In the genomic region with DNA sequence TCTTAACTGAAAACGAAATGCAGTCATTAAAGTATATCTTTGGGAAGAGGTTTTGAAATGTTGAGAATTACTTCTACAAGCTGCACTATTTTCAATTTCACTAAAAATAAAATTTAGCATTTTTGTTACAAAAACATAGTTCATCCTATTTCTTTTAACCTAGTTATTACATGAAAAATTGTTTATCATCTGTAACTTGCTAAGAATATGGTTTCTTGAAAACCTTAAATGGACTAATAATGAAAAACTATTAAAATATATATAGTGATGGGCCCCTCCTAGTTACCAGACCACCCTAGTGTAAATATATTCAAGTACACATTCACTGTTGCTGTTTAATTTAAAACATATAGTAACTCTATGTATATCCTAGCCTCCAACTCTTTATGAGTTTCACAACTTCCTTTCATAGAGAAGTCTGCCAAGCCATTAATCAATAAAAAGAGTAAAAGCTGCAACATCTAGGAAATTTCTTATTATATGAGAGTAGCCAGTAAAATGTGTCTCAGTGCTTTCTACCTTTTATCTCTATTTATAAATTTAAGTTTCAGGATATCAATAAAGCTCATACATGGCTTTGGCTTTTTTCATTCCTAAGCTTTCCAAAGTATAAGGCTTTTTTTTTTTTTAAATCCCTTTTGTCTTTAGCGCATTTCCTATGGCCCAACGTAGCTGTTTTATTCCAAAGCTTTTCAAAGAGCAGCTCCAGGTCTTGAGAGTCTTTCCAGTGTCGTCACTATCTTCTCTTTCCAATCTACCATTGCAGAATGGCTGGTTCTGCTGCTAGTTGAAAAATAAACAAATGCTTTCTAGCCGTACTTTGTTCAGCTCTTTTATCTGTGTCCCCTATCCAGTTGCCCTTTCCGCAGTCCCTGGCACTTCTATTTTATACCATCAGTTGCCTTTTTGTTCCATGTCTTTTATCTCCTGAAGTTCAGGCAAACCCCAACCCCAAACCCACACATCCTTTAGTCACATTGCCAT, we compare ENCODE assay signal across 1 cellular context.
TF ChIP-seq lines count a peak whose summit lies in the region.

No MANE protein-coding gene starts in this region.

TF ChIP-seq in GM12878, 131 proteins besides CTCF, POLR2A, EP300 and RAD21 (continued from another document):
- TF ChIP-seq EGR1 (IDR thresholded peaks at IDR 0.05; ENCODE audit: borderline replicate concordance in 1 of 2, low read depth in 2 of 2, low read length in 2 of 2), result no peak
- TF ChIP-seq, protein P1, sequence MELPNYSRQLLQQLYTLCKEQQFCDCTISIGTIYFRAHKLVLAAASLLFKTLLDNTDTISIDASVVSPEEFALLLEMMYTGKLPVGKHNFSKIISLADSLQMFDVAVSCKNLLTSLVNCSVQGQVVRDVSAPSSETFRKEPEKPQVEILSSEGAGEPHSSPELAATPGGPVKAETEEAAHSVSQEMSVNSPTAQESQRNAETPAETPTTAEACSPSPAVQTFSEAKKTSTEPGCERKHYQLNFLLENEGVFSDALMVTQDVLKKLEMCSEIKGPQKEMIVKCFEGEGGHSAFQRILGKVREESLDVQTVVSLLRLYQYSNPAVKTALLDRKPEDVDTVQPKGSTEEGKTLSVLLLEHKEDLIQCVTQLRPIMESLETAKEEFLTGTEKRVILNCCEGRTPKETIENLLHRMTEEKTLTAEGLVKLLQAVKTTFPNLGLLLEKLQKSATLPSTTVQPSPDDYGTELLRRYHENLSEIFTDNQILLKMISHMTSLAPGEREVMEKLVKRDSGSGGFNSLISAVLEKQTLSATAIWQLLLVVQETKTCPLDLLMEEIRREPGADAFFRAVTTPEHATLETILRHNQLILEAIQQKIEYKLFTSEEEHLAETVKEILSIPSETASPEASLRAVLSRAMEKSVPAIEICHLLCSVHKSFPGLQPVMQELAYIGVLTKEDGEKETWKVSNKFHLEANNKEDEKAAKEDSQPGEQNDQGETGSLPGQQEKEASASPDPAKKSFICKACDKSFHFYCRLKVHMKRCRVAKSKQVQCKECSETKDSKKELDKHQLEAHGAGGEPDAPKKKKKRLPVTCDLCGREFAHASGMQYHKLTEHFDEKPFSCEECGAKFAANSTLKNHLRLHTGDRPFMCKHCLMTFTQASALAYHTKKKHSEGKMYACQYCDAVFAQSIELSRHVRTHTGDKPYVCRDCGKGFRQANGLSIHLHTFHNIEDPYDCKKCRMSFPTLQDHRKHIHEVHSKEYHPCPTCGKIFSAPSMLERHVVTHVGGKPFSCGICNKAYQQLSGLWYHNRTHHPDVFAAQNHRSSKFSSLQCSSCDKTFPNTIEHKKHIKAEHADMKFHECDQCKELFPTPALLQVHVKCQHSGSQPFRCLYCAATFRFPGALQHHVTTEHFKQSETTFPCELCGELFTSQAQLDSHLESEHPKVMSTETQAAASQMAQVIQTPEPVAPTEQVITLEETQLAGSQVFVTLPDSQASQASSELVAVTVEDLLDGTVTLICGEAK (IDR thresholded peaks at IDR 0.05; ENCODE audit: borderline replicate concordance), result peak; percentile 34; the same call in 1 of the 2 replicates
- TF ChIP-seq ZBTB4 (CRISPR knock-in tag; IDR thresholded peaks at IDR 0.05), result no peak
- peak; percentile 93; the same call in 1 of the 2 replicates for TF ChIP-seq WRNIP1 (IDR thresholded peaks at IDR 0.05; ENCODE audit: borderline replicate concordance, low read depth, low read length)
- TF ChIP-seq SPI1 (IDR thresholded peaks at IDR 0.05; ENCODE audit: borderline replicate concordance, insufficient read depth, low read depth, low read length), result no peak
- TF ChIP-seq CBX3 (IDR thresholded peaks at IDR 0.05; ENCODE audit: borderline replicate concordance, low read depth), result no peak
- TF ChIP-seq POLR2AphosphoS2 (IDR thresholded peaks at IDR 0.05; ENCODE audit: low read depth, low read length), result peak; percentile 20; the same call in 1 of the 2 replicates
- TF ChIP-seq SUZ12 (IDR thresholded peaks at IDR 0.05; ENCODE audit: unreplicated experiment), result no peak
- no peak for TF ChIP-seq RFX5 (IDR thresholded peaks at IDR 0.05; ENCODE audit: low read depth, low read length)
- TF ChIP-seq HDAC2 (IDR thresholded peaks at IDR 0.05), result no peak
- peak; percentile 7 for TF ChIP-seq SKIL (IDR thresholded peaks at IDR 0.05; ENCODE audit: low read depth, poor library complexity, severe bottlenecking)
- no peak for TF ChIP-seq GABPA (IDR thresholded peaks at IDR 0.05; ENCODE audit: low read depth)
- TF ChIP-seq NFIC (IDR thresholded peaks at IDR 0.05; ENCODE audit: low read depth, low read length), result no peak
- no peak for TF ChIP-seq NR2C1 (IDR thresholded peaks at IDR 0.05)
- TF ChIP-seq, protein P2, sequence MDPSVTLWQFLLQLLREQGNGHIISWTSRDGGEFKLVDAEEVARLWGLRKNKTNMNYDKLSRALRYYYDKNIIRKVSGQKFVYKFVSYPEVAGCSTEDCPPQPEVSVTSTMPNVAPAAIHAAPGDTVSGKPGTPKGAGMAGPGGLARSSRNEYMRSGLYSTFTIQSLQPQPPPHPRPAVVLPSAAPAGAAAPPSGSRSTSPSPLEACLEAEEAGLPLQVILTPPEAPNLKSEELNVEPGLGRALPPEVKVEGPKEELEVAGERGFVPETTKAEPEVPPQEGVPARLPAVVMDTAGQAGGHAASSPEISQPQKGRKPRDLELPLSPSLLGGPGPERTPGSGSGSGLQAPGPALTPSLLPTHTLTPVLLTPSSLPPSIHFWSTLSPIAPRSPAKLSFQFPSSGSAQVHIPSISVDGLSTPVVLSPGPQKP (IDR thresholded peaks at IDR 0.05; ENCODE audit: low read depth, low read length), result no peak
